In the genomic region with DNA sequence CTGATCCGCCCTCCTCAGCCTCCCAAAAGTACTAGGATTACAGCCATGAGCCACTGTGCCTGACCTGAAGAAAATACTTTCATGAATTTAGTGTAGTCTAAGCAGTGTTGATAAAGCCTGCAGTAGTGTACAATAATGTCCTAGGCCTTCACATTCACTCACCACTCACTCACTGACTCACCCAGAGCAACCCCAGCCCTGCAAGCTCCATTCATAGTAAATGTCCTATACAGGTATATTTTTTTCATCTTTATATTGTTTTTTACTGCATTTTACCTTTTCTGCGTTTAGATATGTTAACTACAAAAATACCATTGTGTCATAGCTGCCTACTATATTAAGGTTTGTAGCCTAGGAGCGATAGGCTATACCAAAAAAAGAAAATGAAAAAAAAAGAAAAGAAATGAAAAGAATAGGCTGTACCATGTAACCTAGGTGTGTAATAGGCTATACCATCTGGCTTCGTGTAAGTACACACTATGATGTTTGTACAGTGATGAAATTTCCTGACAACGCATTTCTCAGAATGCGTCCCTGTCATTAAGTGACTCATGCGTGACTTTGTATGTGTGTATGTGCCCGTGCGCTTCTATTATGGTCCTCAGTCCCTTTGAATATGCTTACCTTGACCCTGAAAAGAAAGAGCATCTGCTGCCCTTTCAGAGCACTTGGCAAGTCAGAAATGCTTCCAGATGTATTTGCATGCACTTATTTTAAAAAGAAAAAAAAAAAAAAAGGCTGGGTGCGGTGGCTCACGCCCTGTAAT, we compare ENCODE assay signal across 15 cellular contexts. TPM values are rescaled to one million over a fixed set of nuclear protein-coding genes. Genes with fewer than 3 reads are reported as not detected.
A peak's percentile ranks its signal among the peaks of the same experiment; 100 is the strongest.
DNase-seq lines count a peak whose midpoint lies in the region; ATAC-seq and TF ChIP-seq lines count a peak whose summit lies in the region.
"Had no signal": no experiment of that assay in that cellular context is flagged by ENCODE, and none has a peak within 500 bp of the region (broad histone marks: within the 10 kb centered on the region; RNA-seq: fewer than 3 reads in every experiment).

No MANE protein-coding gene starts in this region.

- H3K9me3 Mint-ChIP-seq in mesothelial cell of epicardium = no peaks in the 10 kb centered on the region

- H3K27ac Mint-ChIP-seq in mesothelial cell of epicardium = no peak overlapping the region

- DNase-seq in ELR (ENCODE audit: low read depth) (peak; percentile 71), NCI-H1417 treated with DMSO at 0.1 percent for 48 hours (lab: John Stamatoyannopoulos, UW) (peak; percentile 70), Panc1 (ENCODE audit: low read depth, low spot score) (peak; percentile 78), foreskin keratinocyte (no peak), GM19240 (ENCODE audit: insufficient read length, low spot score) (no peak), mesothelial cell of epicardium (ENCODE audit: low spot score in 2 of 2, unreplicated experiment in 2 of 2) (no peak)
- no peak for DNase-seq in stimulated activated CD4-positive, alpha-beta T cell treated with anti-CD3 and anti-CD28 coated beads, Interleukin-15, amount 100 ng/mL, for 24 hours
- DNase-seq: erythroblast, Kasumi-1, ovary, tibial artery had no signal

- H3K4me1 Mint-ChIP-seq in mesothelial cell of epicardium = no peaks in the 10 kb centered on the region

- BruUV-seq in Panc1 (replicated peaks; lab: Mats Ljungman, UMichigan) = no TSS peak

- H3K27me3 ChIP-seq in Panc1 (ENCODE audit: control insufficient read depth, insufficient read depth, low read length) (peaks cover 2% of the 10 kb centered on the region), foreskin keratinocyte (peaks cover 27% of the 10 kb centered on the region)
- H3K27me3 ChIP-seq: ovary, SJSA1, tibial artery had no signal

- in situ Hi-C loops in Panc1 (cut with HindIII; ENCODE audit: low pct_unique_long_range_greater_than_20kb, low sequenced_read_pairs) = no loop called here

- no peak overlapping the region for H3K27ac ChIP-seq in Panc1 (ENCODE audit: low read length)
- no peak overlapping the region for H3K27ac ChIP-seq in foreskin keratinocyte
- H3K27ac ChIP-seq: ovary, SJSA1, tibial artery had no signal

- H3K4me3 ChIP-seq in Panc1 (ENCODE audit: low read depth in 2 of 2, low read length in 2 of 2) = no peak overlapping the region
- H3K4me3 ChIP-seq: ovary, SJSA1, tibial artery had no signal

- H3K36me3 Mint-ChIP-seq in mesothelial cell of epicardium = no peaks in the 10 kb centered on the region

- POLR2A ChIA-PET in Panc1 (lab: Charles Lee) = no interaction called here

- CTCF ChIA-PET in Panc1 (lab: Charles Lee) = no interaction called here

- TF ChIP-seq CTCF in Panc1 (IDR thresholded peaks at IDR 0.05) (no peak), foreskin keratinocyte (conservative IDR thresholded peaks at IDR 0.05) (no peak), mesothelial cell of epicardium (IDR thresholded peaks at IDR 0.05; ENCODE audit: unreplicated experiment) (no peak)

- H3K4me3 Mint-ChIP-seq in mesothelial cell of epicardium = no peak overlapping the region

- peaks cover 43% of the 10 kb centered on the region for H3K27me3 Mint-ChIP-seq in mesothelial cell of epicardium (ENCODE audit: low read depth)

- intact Hi-C loops in Panc1 (cut with micrococcal nuclease; ENCODE audit: unreplicated experiment) = no loop called here

- H3K36me3 ChIP-seq in Panc1 (ENCODE audit: control insufficient read depth, insufficient read depth, low read length) = no peaks in the 10 kb centered on the region
- H3K36me3 ChIP-seq: ovary, SJSA1, tibial artery had no signal

- H3K9me3 ChIP-seq in Panc1 (ENCODE audit: control insufficient read depth, insufficient read depth, low read depth, low read length) = no peaks in the 10 kb centered on the region
- H3K9me3 ChIP-seq: ovary, SJSA1, tibial artery had no signal

- no peaks in the 10 kb centered on the region for H3K4me1 ChIP-seq in Panc1 (ENCODE audit: control insufficient read depth, insufficient read depth, low read length)
- no peaks in the 10 kb centered on the region for H3K4me1 ChIP-seq in foreskin keratinocyte
- H3K4me1 ChIP-seq: SJSA1, tibial artery had no signal

- ATAC-seq in Panc1 = peak; percentile 70; the same call in 1 of the 2 replicates
- peak; percentile 59 for ATAC-seq in foreskin keratinocyte
- no peak for ATAC-seq in GM21360 (IDR thresholded peaks at IDR 0.05; ENCODE audit: unreplicated experiment)

RNA-seq across cellular contexts. Expression of gene SLAMF8, which starts 9.2 kb away (rescaled TPM):
- not detected for total RNA-seq in Panc1 (2021; ENCODE audit: unreplicated experiment)
- not detected for polyA plus RNA-seq in Panc1 (2012; ENCODE audit: insufficient read length)
- not detected in 2 replicates for total RNA-seq in foreskin keratinocyte
- polyA plus RNA-seq in foreskin keratinocyte = not detected in 2 replicates
- total RNA-seq in mesothelial cell of epicardium = not detected in 3 replicates
- total RNA-seq: H1, SJSA1 had no signal
- polyA plus RNA-seq: H1 had no signal

RNA-seq across cellular contexts. Expression of gene FCRL6, which starts 15.3 kb away (rescaled TPM):
- total RNA-seq in Panc1 (2021; ENCODE audit: unreplicated experiment) = not detected
- polyA plus RNA-seq in Panc1 (2012; ENCODE audit: insufficient read length) = not detected
- not detected in 2 replicates for total RNA-seq in foreskin keratinocyte
- not detected in 2 replicates for polyA plus RNA-seq in foreskin keratinocyte
- 0.60 to 0.62 TPM (median 0.61 TPM) in 3 replicates for total RNA-seq in mesothelial cell of epicardium
- total RNA-seq: H1, SJSA1 had no signal
- polyA plus RNA-seq: H1 had no signal

RNA-seq across cellular contexts. Expression of gene DUSP23, which starts 36.7 kb away (rescaled TPM):
- total RNA-seq in Panc1 (2021; ENCODE audit: unreplicated experiment) = 36.1 TPM
- 50.1 TPM for polyA plus RNA-seq in Panc1 (2012; ENCODE audit: insufficient read length)
- total RNA-seq in foreskin keratinocyte = 44.4 and 44.5 TPM in 2 replicates
- polyA plus RNA-seq in foreskin keratinocyte = 56.7 and 59.7 TPM in 2 replicates
- 40.1 to 42.1 TPM (median 41.3 TPM) in 3 replicates for total RNA-seq in mesothelial cell of epicardium

RNA-seq across cellular contexts. Expression of gene VSIG8, which starts 45.0 kb away (rescaled TPM):
- total RNA-seq in Panc1 (2021; ENCODE audit: unreplicated experiment) (not detected), foreskin keratinocyte (0.07 and 0.14 TPM in 2 replicates), mesothelial cell of epicardium (not detected in 3 replicates)
- not detected for polyA plus RNA-seq in Panc1 (2012; ENCODE audit: insufficient read length)
- polyA plus RNA-seq in foreskin keratinocyte = 0.11 and 0.18 TPM in 2 replicates
- total RNA-seq: activated CD8-positive, alpha-beta memory T cell treated with anti-CD3 and anti-CD28 coated beads for 36 hours; H1; SJSA1 had no signal
- polyA plus RNA-seq: H1 had no signal

Comparison
In these comparisons a context has a peak if more than half of its experiments do, and no peak if none do; other contexts are left out.
1. DNase-seq: peak in ELR (single experiment), NCI-H1417 treated with DMSO at 0.1 percent for 48 hours (single experiment) and Panc1 (single experiment); none in foreskin keratinocyte (0 of 2), stimulated activated CD4-positive, alpha-beta T cell treated with anti-CD3 and anti-CD28 coated beads, Interleukin-15, amount 100 ng/mL, for 24 hours (single experiment), GM19240 (single experiment) and mesothelial cell of epicardium (0 of 2).